In genomic region chr5:163475416-163475815, GRCh38 we compare ENCODE assay signal across 26 cellular contexts. TPM values are rescaled to one million over a fixed set of nuclear protein-coding genes. Genes with fewer than 3 reads are reported as not detected.
"Had no signal": no experiment of that assay in that cellular context is flagged by ENCODE, and none has a peak within 500 bp of the region (broad histone marks: within the 10 kb centered on the region; RNA-seq: fewer than 3 reads in every experiment).

No MANE protein-coding gene starts in this region.

- H3K27ac Mint-ChIP-seq: activated CD4-positive, alpha-beta T cell treated with anti-CD3 and anti-CD28 coated beads, Interleukin-2, amount 10 ng/mL, durations not matched to agents 24 days and 14 days; activated CD8-positive, alpha-beta T cell treated with anti-CD3 and anti-CD28 coated beads, Interleukin-2, amount 10 ng/mL, durations not matched to agents 7 days and 5 days; activated naive CD8-positive, alpha-beta T cell; endodermal cell; naive thymus-derived CD8-positive, alpha-beta T cell; neural progenitor cell; stimulated activated effector memory CD8-positive, alpha-beta T cell treated with anti-CD3 and anti-CD28 coated beads, Interleukin-12 subunit alpha, Interleukin-12 subunit beta, amount 100 ng/mL, for 72 hours; stimulated activated naive CD8-positive, alpha-beta T cell treated with anti-CD3 and anti-CD28 coated beads, Interleukin-15, amount 100 ng/mL, for 72 hours had no signal

- DNase-seq: activated CD4-positive, alpha-beta T cell treated with anti-CD3 and anti-CD28 coated beads, Interleukin-2, amount 10 ng/mL, durations not matched to agents 24 days and 14 days; activated CD8-positive, alpha-beta T cell treated with anti-CD3 and anti-CD28 coated beads, Interleukin-2, amount 10 ng/mL, durations not matched to agents 7 days and 5 days; activated naive CD4-positive, alpha-beta T cell; activated T-cell treated with anti-CD3 and anti-CD28 coated beads, Interleukin-2, amount 50 U/mL, for 1 hour; adrenal gland; brain microvascular endothelial cell; central memory CD4-positive, alpha-beta T cell; endodermal cell; esophagus squamous epithelium; gastrocnemius medialis; hippocampal formation; kidney glomerular epithelial cell; left ventricle myocardium inferior; naive thymus-derived CD8-positive, alpha-beta T cell; posterior cingulate gyrus; right lobe of liver; stimulated activated CD4-positive, alpha-beta T cell treated with anti-CD3 and anti-CD28 coated beads, Interleukin-1b, Interleukin-23, amount 100 ng/mL, for 48 hours; stimulated activated naive CD8-positive, alpha-beta T cell treated with anti-CD3 and anti-CD28 coated beads, Interleukin-15, amount 100 ng/mL, for 72 hours; T-helper 9 cell; tibial artery had no signal

- H3K27ac ChIP-seq: adrenal gland, ascending aorta, brain microvascular endothelial cell, esophagus squamous epithelium, gastrocnemius medialis, left ventricle myocardium inferior, neural progenitor cell, right lobe of liver, skin epidermis, tibial artery, VCaP had no signal

- H3K36me3 Mint-ChIP-seq: activated naive CD8-positive, alpha-beta T cell; naive thymus-derived CD8-positive, alpha-beta T cell had no signal

- H3K4me3 ChIP-seq: adrenal gland, ascending aorta, esophagus squamous epithelium, gastrocnemius medialis, left ventricle myocardium inferior, neural progenitor cell, right lobe of liver, skin epidermis, tibial artery had no signal

- H3K9me3 Mint-ChIP-seq: activated CD4-positive, alpha-beta T cell treated with anti-CD3 and anti-CD28 coated beads, Interleukin-2, amount 10 ng/mL, durations not matched to agents 24 days and 14 days; endodermal cell; naive thymus-derived CD8-positive, alpha-beta T cell; neural progenitor cell; stimulated activated effector memory CD8-positive, alpha-beta T cell treated with anti-CD3 and anti-CD28 coated beads, Interleukin-12 subunit alpha, Interleukin-12 subunit beta, amount 100 ng/mL, for 72 hours; stimulated activated naive CD8-positive, alpha-beta T cell treated with anti-CD3 and anti-CD28 coated beads, Interleukin-15, amount 100 ng/mL, for 72 hours had no signal

- H3K27me3 Mint-ChIP-seq: activated CD4-positive, alpha-beta T cell treated with anti-CD3 and anti-CD28 coated beads, Interleukin-2, amount 10 ng/mL, durations not matched to agents 24 days and 14 days; activated naive CD8-positive, alpha-beta T cell; naive thymus-derived CD8-positive, alpha-beta T cell; stimulated activated naive CD8-positive, alpha-beta T cell treated with anti-CD3 and anti-CD28 coated beads, Interleukin-15, amount 100 ng/mL, for 72 hours had no signal

- H3K4me3 Mint-ChIP-seq: activated CD4-positive, alpha-beta T cell treated with anti-CD3 and anti-CD28 coated beads, Interleukin-2, amount 10 ng/mL, durations not matched to agents 24 days and 14 days; activated CD8-positive, alpha-beta T cell treated with anti-CD3 and anti-CD28 coated beads, Interleukin-2, amount 10 ng/mL, durations not matched to agents 7 days and 5 days; activated naive CD8-positive, alpha-beta T cell; endodermal cell; naive thymus-derived CD8-positive, alpha-beta T cell; neural progenitor cell; stimulated activated effector memory CD8-positive, alpha-beta T cell treated with anti-CD3 and anti-CD28 coated beads, Interleukin-12 subunit alpha, Interleukin-12 subunit beta, amount 100 ng/mL, for 72 hours; stimulated activated naive CD8-positive, alpha-beta T cell treated with anti-CD3 and anti-CD28 coated beads, Interleukin-15, amount 100 ng/mL, for 72 hours had no signal

- H3K4me1 Mint-ChIP-seq: endodermal cell; naive thymus-derived CD8-positive, alpha-beta T cell; neural progenitor cell; stimulated activated effector memory CD8-positive, alpha-beta T cell treated with anti-CD3 and anti-CD28 coated beads, Interleukin-12 subunit alpha, Interleukin-12 subunit beta, amount 100 ng/mL, for 72 hours; stimulated activated naive CD8-positive, alpha-beta T cell treated with anti-CD3 and anti-CD28 coated beads, Interleukin-15, amount 100 ng/mL, for 72 hours had no signal

RNA-seq across cellular contexts. Expression of gene HMMR, which starts 15.0 kb away (rescaled TPM):
- total RNA-seq: ascending aorta had no signal
